ENCODE assay signal across 11 cellular contexts in the genomic region with DNA sequence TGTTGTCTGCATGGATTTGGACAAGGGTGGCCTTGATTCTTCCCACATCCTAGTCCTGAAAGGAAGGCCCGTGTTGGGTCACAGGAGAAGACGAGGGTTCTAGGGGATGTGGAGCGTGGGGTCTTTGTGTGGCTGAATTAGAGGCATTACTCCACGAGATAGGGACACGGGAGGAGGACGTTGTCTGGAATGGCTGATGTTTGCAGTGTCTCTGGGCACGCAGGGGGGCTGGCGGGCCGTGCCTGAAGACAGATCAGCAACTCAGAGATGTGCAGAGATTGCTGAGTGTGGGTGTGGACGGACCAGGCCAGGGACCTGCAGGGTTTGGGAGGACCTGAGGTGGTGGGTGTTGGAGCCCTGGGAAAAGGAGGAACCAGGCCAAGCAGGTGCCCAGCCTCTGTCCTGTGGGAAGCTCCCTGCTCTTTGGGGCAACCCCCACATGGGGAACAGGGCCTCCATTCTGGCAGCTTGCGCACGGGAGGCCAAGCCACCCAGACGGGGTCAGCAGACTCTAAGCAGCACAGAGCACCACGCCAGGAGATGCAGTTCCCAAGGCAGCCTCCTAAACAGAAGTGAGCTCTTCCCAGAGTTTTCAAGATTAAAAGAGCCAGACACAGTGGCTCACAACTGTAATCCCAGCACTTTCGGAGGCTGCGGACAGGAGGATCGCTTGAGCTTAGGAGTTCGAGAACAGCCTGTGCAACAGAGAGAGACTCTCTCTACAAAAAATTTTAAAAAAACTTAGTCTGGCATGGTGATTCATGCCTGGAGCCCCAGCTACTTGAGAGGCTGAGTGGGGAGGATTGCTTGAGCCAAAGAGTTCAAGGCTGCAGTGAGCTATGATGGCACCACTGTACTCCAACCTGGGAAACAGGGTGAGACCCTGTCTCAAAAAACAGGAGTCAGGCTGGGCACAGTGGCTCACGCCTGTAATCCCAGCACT.
A peak's percentile ranks its signal among the peaks of the same experiment; 100 is the strongest.
DNase-seq lines count a peak whose midpoint lies in the region; ATAC-seq and TF ChIP-seq lines count a peak whose summit lies in the region.
"Had no signal": no experiment of that assay in that cellular context is flagged by ENCODE, and none has a peak within 500 bp of the region (broad histone marks: within the 10 kb centered on the region; RNA-seq: fewer than 3 reads in every experiment).

No MANE protein-coding gene starts in this region.

- intact Hi-C loops in left ventricle myocardium inferior (cut with micrococcal nuclease), result no loop called here
- intact Hi-C loops in body of pancreas (cut with DNase I), result no loop called here

- POLR2A ChIA-PET in WTC11 (lab: Charles Lee), result interaction anchor here (0.5 to 1.0 kb wide), 2 partner anchors 31 to 41 kb away, joined by 3 read pairs; no protein-coding TSS in a partner anchor

- H3K36me3 Mint-ChIP-seq in WTC11, result peaks cover 12% of the 10 kb centered on the region
- H3K36me3 Mint-ChIP-seq: T-cell had no signal

- CTCF ChIA-PET in WTC11 (lab: Charles Lee), result interaction anchor here (1.4 to 2.0 kb wide), 5 partner anchors 20 to 181 kb away, joined by 5 to 14 read pairs (median 6); no protein-coding TSS in a partner anchor

- no peaks in the 10 kb centered on the region for H3K27me3 Mint-ChIP-seq in WTC11 (ENCODE audit: low read depth)
- H3K27me3 Mint-ChIP-seq: T-cell had no signal

- TF ChIP-seq CTCF in WTC11 (IDR thresholded peaks at IDR 0.05), result no peak
- no peak for TF ChIP-seq CTCF in left ventricle myocardium inferior (IDR thresholded peaks at IDR 0.05; ENCODE audit: borderline replicate concordance)
- TF ChIP-seq CTCF in body of pancreas (IDR thresholded peaks at IDR 0.05), result no peak
- no peak for TF ChIP-seq CTCF in omental fat pad (IDR thresholded peaks at IDR 0.05)

- H3K36me3 ChIP-seq in left ventricle myocardium inferior (peaks cover 20% of the 10 kb centered on the region), skeletal muscle satellite cell (ENCODE audit: insufficient read depth, low read length) (peaks cover 24% of the 10 kb centered on the region), body of pancreas (replicated peaks in 1 of 2; ENCODE audit: insufficient read depth in 1 of 2, low read depth in 2 of 2) (no peaks in the 10 kb centered on the region)

- H3K4me1 ChIP-seq in left ventricle myocardium inferior (peaks cover 28% of the 10 kb centered on the region), skeletal muscle satellite cell (ENCODE audit: control insufficient read depth, insufficient read depth, low read length) (peaks cover 16% of the 10 kb centered on the region), body of pancreas (peaks cover 16% of the 10 kb centered on the region)

- no peaks in the 10 kb centered on the region for H3K9me3 Mint-ChIP-seq in WTC11
- H3K9me3 Mint-ChIP-seq: T-cell had no signal

- H3K4me2 ChIP-seq in skeletal muscle satellite cell (ENCODE audit: low read length), result peak overlapping the region; percentile 74
- H3K4me2 ChIP-seq: KMS-11 had no signal

- peaks cover 25% of the 10 kb centered on the region for H3K4me1 Mint-ChIP-seq in WTC11
- H3K4me1 Mint-ChIP-seq: T-cell had no signal

- H3K4me3 ChIP-seq in left ventricle myocardium inferior (no peak overlapping the region), skeletal muscle satellite cell (ENCODE audit: low read length) (no peak overlapping the region), body of pancreas (no peak overlapping the region)

- TF ChIP-seq POLR2A in body of pancreas (IDR thresholded peaks at IDR 0.05), result no peak

- H3K27ac ChIP-seq in left ventricle myocardium inferior (replicated peaks), result peak overlapping the region; percentile 67
- peak overlapping the region in 2 of 4 donors; percentile 30 to 42 for H3K27ac ChIP-seq in body of pancreas
- H3K27ac ChIP-seq: C4-2B, KMS-11 had no signal

- H3K27ac Mint-ChIP-seq in WTC11, result peak overlapping the region; percentile 93
- H3K27ac Mint-ChIP-seq: T-cell had no signal

- H3K9ac ChIP-seq in skeletal muscle satellite cell (ENCODE audit: low read depth, low read length), result peak overlapping the region; percentile 29
- H3K9ac ChIP-seq: KMS-11 had no signal

- H3K9me3 ChIP-seq in left ventricle myocardium inferior (replicated peaks) (no peaks in the 10 kb centered on the region), skeletal muscle satellite cell (replicated peaks; ENCODE audit: low read length) (no peaks in the 10 kb centered on the region), body of pancreas (no peaks in the 10 kb centered on the region)

- H3K27me3 ChIP-seq in left ventricle myocardium inferior (ENCODE audit: low read depth), result no peaks in the 10 kb centered on the region
- H3K27me3 ChIP-seq in skeletal muscle satellite cell (ENCODE audit: control insufficient read depth, insufficient read depth, low read length), result no peaks in the 10 kb centered on the region
- H3K27me3 ChIP-seq in body of pancreas, result no peaks in the 10 kb centered on the region

- DNase-seq in Daoy (ENCODE audit: low read depth) (peak; percentile 61), WTC11 (ENCODE audit: low spot score) (no peak), left ventricle myocardium inferior (no peak), body of pancreas (no peak), SW 1271 (lab: John Stamatoyannopoulos, UW) (no peak), omental fat pad (ENCODE audit: low spot score) (no peak)
- DNase-seq: T-cell had no signal

- H3K4me3 Mint-ChIP-seq in WTC11, result no peak overlapping the region
- H3K4me3 Mint-ChIP-seq: T-cell had no signal

- 84 to 86% methylated on average over 8 to 19 of the region's 19 CpGs for WGBS in body of pancreas, 2 donors

- ATAC-seq in WTC11, result no peak
- no peak for ATAC-seq in body of pancreas
- ATAC-seq in GM21786 (IDR thresholded peaks at IDR 0.05; ENCODE audit: unreplicated experiment), result no peak
- no peak for ATAC-seq in omental fat pad (ENCODE audit: low FRiP score)
- ATAC-seq: T-cell had no signal

TF ChIP-seq in WTC11, 78 proteins besides CTCF, POLR2A, EP300 and RAD21 (continues in another document):
- TF ChIP-seq MYBL2 (CRISPR knock-in tag; IDR thresholded peaks at IDR 0.05) (no peak), USF2 (CRISPR knock-in tag; IDR thresholded peaks at IDR 0.05) (no peak), PRRX2 (CRISPR knock-in tag; IDR thresholded peaks at IDR 0.05) (no peak), ETV6 (CRISPR knock-in tag; IDR thresholded peaks at IDR 0.05) (no peak), JUN (CRISPR knock-in tag; IDR thresholded peaks at IDR 0.05) (no peak), CREM (CRISPR knock-in tag; IDR thresholded peaks at IDR 0.05) (no peak), ZNF396 (CRISPR knock-in tag; IDR thresholded peaks at IDR 0.05; ENCODE audit: borderline replicate concordance) (no peak), PRDM15 (CRISPR knock-in tag; IDR thresholded peaks at IDR 0.05) (no peak), ELF4 (CRISPR knock-in tag; IDR thresholded peaks at IDR 0.05; ENCODE audit: low read depth) (no peak), ZNF317 (CRISPR knock-in tag; IDR thresholded peaks at IDR 0.05; ENCODE audit: borderline replicate concordance, low read depth) (no peak), ESRRA (CRISPR knock-in tag; IDR thresholded peaks at IDR 0.05; ENCODE audit: borderline replicate concordance) (no peak)
- TF ChIP-seq, protein P1, sequence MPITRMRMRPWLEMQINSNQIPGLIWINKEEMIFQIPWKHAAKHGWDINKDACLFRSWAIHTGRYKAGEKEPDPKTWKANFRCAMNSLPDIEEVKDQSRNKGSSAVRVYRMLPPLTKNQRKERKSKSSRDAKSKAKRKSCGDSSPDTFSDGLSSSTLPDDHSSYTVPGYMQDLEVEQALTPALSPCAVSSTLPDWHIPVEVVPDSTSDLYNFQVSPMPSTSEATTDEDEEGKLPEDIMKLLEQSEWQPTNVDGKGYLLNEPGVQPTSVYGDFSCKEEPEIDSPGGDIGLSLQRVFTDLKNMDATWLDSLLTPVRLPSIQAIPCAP (CRISPR knock-in tag; IDR thresholded peaks at IDR 0.05), result no peak
